16 cellular contexts compared by ENCODE assay signal in the genomic region with DNA sequence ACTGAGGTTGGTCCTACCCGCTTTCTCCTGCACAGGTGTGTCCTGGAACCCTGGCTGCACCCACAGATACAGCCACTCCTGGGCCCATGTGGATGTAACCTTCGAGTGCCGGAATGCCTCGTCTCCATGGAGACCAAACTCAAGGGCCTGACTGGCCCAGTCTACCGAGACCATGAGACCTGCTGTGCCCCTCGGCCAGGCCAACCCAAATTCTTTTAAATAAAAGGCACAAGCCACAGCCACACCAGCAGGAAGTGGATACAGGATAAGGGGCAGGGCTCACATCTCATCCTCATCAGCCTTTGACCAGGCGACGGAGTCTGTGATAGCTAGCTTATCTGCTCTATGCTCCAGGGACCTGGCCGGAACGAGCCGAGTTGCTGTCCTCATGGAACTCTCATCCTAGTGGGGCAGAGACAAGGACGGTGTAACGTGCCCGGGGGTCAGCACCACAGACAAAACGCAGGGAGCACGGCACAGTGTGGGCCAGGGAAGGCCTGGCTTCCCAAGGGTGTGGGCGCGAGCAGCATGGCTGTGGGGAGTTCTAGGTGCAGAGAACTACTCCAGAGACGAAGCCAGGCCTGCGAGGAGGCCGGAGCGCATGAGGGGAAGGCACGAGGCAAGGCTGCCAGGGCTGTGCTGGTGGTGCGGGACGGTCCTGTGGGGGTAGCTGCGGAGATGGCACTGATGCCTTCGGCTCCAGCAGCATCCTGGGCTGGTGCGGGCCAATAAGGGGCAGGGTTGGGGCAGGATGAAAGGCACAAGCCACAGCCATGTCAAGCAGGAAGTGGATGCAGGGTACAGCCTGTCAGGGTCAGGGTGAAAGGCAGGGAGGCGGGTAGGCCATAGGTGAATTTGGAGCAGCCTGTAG. TPM values are rescaled to one million over a fixed set of nuclear protein-coding genes. Genes with fewer than 3 reads are reported as not detected.
DNase-seq lines count a peak whose midpoint lies in the region; ATAC-seq, FAIRE-seq and TF ChIP-seq lines count a peak whose summit lies in the region.
"Had no signal": no experiment of that assay in that cellular context is flagged by ENCODE, and none has a peak within 500 bp of the region (broad histone marks: within the 10 kb centered on the region; RNA-seq: fewer than 3 reads in every experiment).

No MANE protein-coding gene starts in this region.

- H3K18ac ChIP-seq in H9 (ENCODE audit: insufficient read length, low read depth, low read length), result no peak overlapping the region

- intact Hi-C loops in adrenal gland (cut with DNase I), result no loop called here
- intact Hi-C loops in ovary (cut with DNase I), result no loop called here

- FAIRE-seq in D721Med (lab: Jason Lieb, UNC), result no peak
- FAIRE-seq: frontal cortex, GM12878 had no signal

- H3K23me2 ChIP-seq in H9 (ENCODE audit: insufficient read length, low read depth, low read length, poor library complexity, severe bottlenecking), result peaks cover under 1% of the 10 kb centered on the region

- WGBS in H9 (ENCODE audit: extremely low coverage, insufficient read length, low lambda C conversion rate), result no CpG with 5 or more reads among the region's 29 CpGs
- 91 to 95% (median 94%) methylated on average over 24 to 29 of the region's 29 CpGs for WGBS in adrenal gland, 4 donors
- 85 to 92% (median 91%) methylated on average over 29 of the region's 29 CpGs for WGBS in ovary, 3 donors

- H3K9ac ChIP-seq in H9 (ENCODE audit: extremely low read depth, insufficient read length, low read length), result no peak overlapping the region
- H3K9ac ChIP-seq: SK-N-SH had no signal

- H3K79me2 ChIP-seq in H9 (ENCODE audit: insufficient read depth, low read length), result no peaks in the 10 kb centered on the region; the same call in 1 of the 2 replicates

- H3K4me3 Mint-ChIP-seq in H9, result no peak overlapping the region
- H3K4me3 Mint-ChIP-seq: immature natural killer cell had no signal

- no peak overlapping the region for H3K56ac ChIP-seq in H9 (ENCODE audit: insufficient read length, low read depth, low read length)

- peaks cover 0 to 77% of the 10 kb centered on the region in 2 donors for H3K36me3 ChIP-seq in adrenal gland (replicated peaks in 1 of 2)
- no peaks in the 10 kb centered on the region for H3K36me3 ChIP-seq in ovary

- TF ChIP-seq CTCF in D721Med (IDR thresholded peaks at IDR 0.05; ENCODE audit: insufficient read depth, missing control alignments) (no peak), H9 (conservative IDR thresholded peaks at IDR 0.05) (no peak), adrenal gland (IDR thresholded peaks at IDR 0.05) (no peak), ovary (IDR thresholded peaks at IDR 0.05) (no peak)

- no peak overlapping the region for H3K14ac ChIP-seq in H9 (ENCODE audit: insufficient read depth, low read length)

- H3K27me3 ChIP-seq in H9 (ENCODE audit: insufficient read depth, low read length) (no peaks in the 10 kb centered on the region), adrenal gland (no peaks in the 10 kb centered on the region), ovary (no peaks in the 10 kb centered on the region)

- H3K4me3 ChIP-seq in adrenal gland (no peak overlapping the region), ovary (no peak overlapping the region)
- H3K4me3 ChIP-seq: GM12878 had no signal

- H4K20me1 ChIP-seq in H9 (ENCODE audit: control insufficient read depth, insufficient read depth, insufficient read length), result no peaks in the 10 kb centered on the region

- H3K4me2 ChIP-seq in H9 (ENCODE audit: insufficient read depth, insufficient read length, low read length), result no peak overlapping the region
- H3K4me2 ChIP-seq: SK-N-SH had no signal

- no peak overlapping the region for H4K8ac ChIP-seq in H9 (replicated peaks; ENCODE audit: insufficient read length, low read depth, low read length)

- H2BK12ac ChIP-seq in H9 (ENCODE audit: insufficient read length, low read depth, low read length), result no peak overlapping the region

- no peak overlapping the region for H2BK15ac ChIP-seq in H9 (ENCODE audit: low read depth, low read length)

- no peak overlapping the region for H4K91ac ChIP-seq in H9 (ENCODE audit: insufficient read length, low read depth, low read length)

- peak overlapping the region in 2 of 3 experiments; percentile 18 to 75; a peak in 4 of 7 replicates for H3K27ac Mint-ChIP-seq in H9

- TF ChIP-seq EP300 in ovary (IDR thresholded peaks at IDR 0.05), result no peak

- no peak overlapping the region for H2AFZ ChIP-seq in H9 (ENCODE audit: low read length)

- no peak overlapping the region for H3K4ac ChIP-seq in H9 (ENCODE audit: low read depth, low read length)

- H3K4me1 ChIP-seq in H9 (ENCODE audit: insufficient read depth, low read length), result no peaks in the 10 kb centered on the region
- H3K4me1 ChIP-seq in adrenal gland (replicated peaks in 1 of 2), result peaks cover 8 to 25% of the 10 kb centered on the region in 2 donors
- H3K4me1 ChIP-seq in ovary (ENCODE audit: insufficient read depth), result peaks cover 2% of the 10 kb centered on the region

- no peak overlapping the region for H2AK5ac ChIP-seq in H9 (ENCODE audit: insufficient read length, low read length)

- H4K5ac ChIP-seq in H9 (ENCODE audit: insufficient read length, low read depth, low read length), result no peak overlapping the region

- H3K27me3 Mint-ChIP-seq in H9 (ENCODE audit: low read depth), result no peaks in the 10 kb centered on the region

- H3T11ph ChIP-seq in H9 (ENCODE audit: low read length), result no peak overlapping the region

- H2BK20ac ChIP-seq in H9 (ENCODE audit: low read depth, low read length, poor library complexity, severe bottlenecking), result no peak overlapping the region

- H2BK120ac ChIP-seq in H9 (ENCODE audit: low read depth, low read length, poor library complexity, severe bottlenecking), result no peak overlapping the region

- peak; percentile 14 for DNase-seq in D721Med (ENCODE audit: insufficient read length, low spot score)
- no peak for DNase-seq in H9
- DNase-seq in adrenal gland, result peak in 4 of 7 donors; percentile 11 to 54 (median 22)
- DNase-seq in ovary, result peak; percentile 7 to 36 (median 20)
- no peak for DNase-seq in DMS114 treated with DMSO at 0.1 percent for 48 hours (lab: John Stamatoyannopoulos, UW; ENCODE audit: unreplicated experiment)
- DNase-seq in stimulated activated naive CD4-positive, alpha-beta T cell (lab: John Stamatoyannopoulos, UW), result no peak
- DNase-seq: immature natural killer cell; NCI-H1048; NCI-H2227 treated with DMSO at 0.1 percent for 48 hours; SK-N-SH; stimulated activated CD4-positive, alpha-beta T cell treated with anti-CD3 and anti-CD28 coated beads, Interleukin-2, amount 100 ng/mL, for 48 hours; WERI-Rb-1 had no signal

- no peak overlapping the region for H3K23ac ChIP-seq in H9 (ENCODE audit: insufficient read length, low read depth, low read length)

- H3K27ac ChIP-seq in H9 (ENCODE audit: insufficient read length, low read depth, low read length) (no peak overlapping the region), adrenal gland (peak overlapping the region in 1 of 5 donors; percentile 41), ovary (no peak overlapping the region)
- H3K27ac ChIP-seq: WERI-Rb-1 had no signal

- peaks cover 57 to 92% (median 89%) of the 10 kb centered on the region in 3 experiments; a peak in 6 of 7 replicates for H3K36me3 Mint-ChIP-seq in H9 (ENCODE audit: insufficient read depth in 1 of 3, low read depth in 3 of 3)

- peaks cover 23% of the 10 kb centered on the region in 2 experiments for H3K4me1 Mint-ChIP-seq in H9

- no peaks in the 10 kb centered on the region for H3K79me1 ChIP-seq in H9 (ENCODE audit: insufficient read depth, low read depth, low read length, poor library complexity, severe bottlenecking)

- TF ChIP-seq POLR2A in adrenal gland (IDR thresholded peaks at IDR 0.05), result no peak
- no peak for TF ChIP-seq POLR2A in ovary (IDR thresholded peaks at IDR 0.05)

- H2BK5ac ChIP-seq in H9 (ENCODE audit: insufficient read length, low read length), result no peak overlapping the region

- ATAC-seq in GM21737 (IDR thresholded peaks at IDR 0.05; ENCODE audit: unreplicated experiment), result no peak
- ATAC-seq in esophagus mucosa, result no peak
- ATAC-seq: GM12878 had no signal

- H3K9me3 ChIP-seq in H9 (ENCODE audit: control insufficient read depth, low read depth, low read length) (no peaks in the 10 kb centered on the region), adrenal gland (replicated peaks in 1 of 3) (no peaks in the 10 kb centered on the region), ovary (no peaks in the 10 kb centered on the region)
- H3K9me3 ChIP-seq: SK-N-SH had no signal

- no peaks in the 10 kb centered on the region for H3K9me3 Mint-ChIP-seq in H9
- H3K9me3 Mint-ChIP-seq: immature natural killer cell had no signal

RNA-seq across cellular contexts. Expression of a gene that starts 22.7 kb away (rescaled TPM):
- total RNA-seq in H9 (2021), result 50.1 and 50.3 TPM in 2 replicates
- total RNA-seq in adrenal gland, result 10 to 100 TPM; 16.4 to 56.5 (median 23.3) TPM
- 10 to 100 TPM; 20.9 to 41.6 (median 25.5) TPM for polyA plus RNA-seq in adrenal gland
- 10 to 100 TPM; 13.6 to 39.7 (median 28.3) TPM for total RNA-seq in ovary
- polyA plus RNA-seq in ovary, result 10 to 100 TPM; 18.3 to 30.9 TPM
- total RNA-seq in esophagus mucosa, result 28.7 TPM

RNA-seq across cellular contexts. Expression of a gene that starts 22.9 kb away (rescaled TPM):
- 4.3 and 4.8 TPM in 2 replicates for total RNA-seq in H9 (2021)
- total RNA-seq in adrenal gland, result 1 to 10 TPM; 4.7 to 9.5 (median 7.4) TPM
- polyA plus RNA-seq in adrenal gland, result 10 to 100 TPM in 2 of 3 donors, 1 to 10 TPM in 1; 8.1 to 20.1 (median 10.2) TPM
- 10 to 100 TPM in 2 of 7 donors, 1 to 10 TPM in 5; 5.1 to 17.6 (median 6.9) TPM for total RNA-seq in ovary
- polyA plus RNA-seq in ovary, result 1 to 10 TPM; 3.3 to 7.9 TPM
- 2.0 TPM for total RNA-seq in esophagus mucosa

Comparison
In these comparisons a context has a peak if more than half of its experiments do, and no peak if none do; other contexts are left out.
1. DNase-seq: peak in D721Med (single experiment), adrenal gland (4 of 7) and ovary (5 of 5); none in H9 (single experiment), DMS114 treated with DMSO at 0.1 percent for 48 hours (single experiment) and stimulated activated naive CD4-positive, alpha-beta T cell (0 of 6).